ENCODE assay signal across 16 cellular contexts in genomic region chr10:23461557-23461956, GRCh38. TPM values are rescaled to one million over a fixed set of nuclear protein-coding genes. Genes with fewer than 3 reads are reported as not detected.
DNase-seq lines count a peak whose midpoint lies in the region; ATAC-seq and TF ChIP-seq lines count a peak whose summit lies in the region.
"Had no signal": no experiment of that assay in that cellular context is flagged by ENCODE, and none has a peak within 500 bp of the region (broad histone marks: within the 10 kb centered on the region; RNA-seq: fewer than 3 reads in every experiment).

No MANE protein-coding gene starts in this region.

- H3K4me3 ChIP-seq in right atrium auricular region (no peak overlapping the region), heart right ventricle (no peak overlapping the region)

- 41 to 56% methylated on average over 2 of the region's 2 CpGs for WGBS in heart right ventricle, 2 donors

- no peak for TF ChIP-seq CTCF in right atrium auricular region (IDR thresholded peaks at IDR 0.05)
- TF ChIP-seq CTCF in heart right ventricle (IDR thresholded peaks at IDR 0.05), result no peak

- H3K27me3 ChIP-seq in right atrium auricular region, result no peaks in the 10 kb centered on the region
- H3K27me3 ChIP-seq in heart right ventricle, result no peaks in the 10 kb centered on the region

- H3K27ac ChIP-seq in right atrium auricular region, result peak overlapping the region in 1 of 2 donors; percentile 57
- peak overlapping the region in 7 of 10 donors; percentile 13 to 81 (median 41) for H3K27ac ChIP-seq in heart right ventricle
- H3K27ac ChIP-seq: C4-2B had no signal

- intact Hi-C loops in Right ventricle myocardium superior (cut with DNase I) (no loop called here), heart right ventricle (cut with DNase I) (no loop called here), posterior vena cava (cut with DNase I) (no loop called here)

- H3K9me3 ChIP-seq in right atrium auricular region (no peaks in the 10 kb centered on the region), heart right ventricle (no peaks in the 10 kb centered on the region)

- ATAC-seq in Right ventricle myocardium superior (ENCODE audit: poor library complexity) (peak; percentile 88), heart right ventricle (peak in 7 of 8 donors; percentile 38 to 86 (median 80))

- H3K36me3 ChIP-seq in right atrium auricular region (no peaks in the 10 kb centered on the region), heart right ventricle (no peaks in the 10 kb centered on the region)

- H3K4me1 ChIP-seq in right atrium auricular region (peaks cover 0 to 7% of the 10 kb centered on the region in 2 donors), heart right ventricle (peaks cover 0 to 21% (median 7%) of the 10 kb centered on the region in 9 donors)

- DNase-seq in Right ventricle myocardium superior (no peak), right atrium auricular region (ENCODE audit: low spot score) (no peak), heart right ventricle (no peak), myocyte (ENCODE audit: low read depth) (peak; percentile 46), posterior vena cava (ENCODE audit: low spot score) (no peak), KG1 (lab: John Stamatoyannopoulos, UW) (no peak), GDM1 (lab: John Stamatoyannopoulos, UW) (no peak)
- DNase-seq in activated naive CD4-positive, alpha-beta T cell treated with Interleukin-2 at 50 U/mL for 16 hours, result no peak
- DNase-seq: 8988T, COR-L47, DMS153, HCEC 1CT, NCI-H1105, NCI-H187 treated with DMSO at 0.1 percent for 48 hours, NCI-H2171 had no signal

RNA-seq across cellular contexts. Expression of gene OTUD1, which starts 22.7 kb away (rescaled TPM):
- 13.3 TPM for total RNA-seq in Right ventricle myocardium superior
- 10 to 100 TPM in 1 of 2 donors, 1 to 10 TPM in 1; 9.1 to 27.1 TPM for total RNA-seq in right atrium auricular region
- total RNA-seq in heart right ventricle, result 100 to 1,000 TPM in 1 of 10 donors, 10 to 100 TPM in 9; 11.4 to 617 (median 40.9) TPM
- polyA plus RNA-seq in heart right ventricle, result 10 to 100 TPM; 16.6 to 23.9 TPM
- total RNA-seq in myocyte, result 7.7 and 15.0 TPM in 2 replicates
- polyA plus RNA-seq in myocyte (2012), result 5.4 TPM
- total RNA-seq in posterior vena cava, result 10 to 100 TPM; 11.2 to 16.9 TPM
